Comparison of ENCODE assay signal across 20 cellular contexts in genomic region chr11:99781074-99781473, GRCh38.
DNase-seq lines count a peak whose midpoint lies in the region; ATAC-seq, FAIRE-seq and TF ChIP-seq lines count a peak whose summit lies in the region.
"Had no signal": no experiment of that assay in that cellular context is flagged by ENCODE, and none has a peak within 500 bp of the region (broad histone marks: within the 10 kb centered on the region; RNA-seq: fewer than 3 reads in every experiment).

No MANE protein-coding gene starts in this region.

- FAIRE-seq in HepG2 (lab: Jason Lieb, UNC) = no peak
- FAIRE-seq: A204.1, GM19239, K562, RCC 7860 had no signal

- intact Hi-C loops in HepG2 (cut with micrococcal nuclease; ENCODE audit: unreplicated experiment) (no loop called here), right lobe of liver (cut with DNase I) (no loop called here)
- intact Hi-C loops in CD8-positive, alpha-beta T cell (cut with DNase I, micrococcal nuclease) = no loop called here

- POLR2A ChIA-PET in HepG2 (lab: Yijun Ruan, JAX) = no interaction called here
- POLR2A ChIA-PET in CD8-positive, alpha-beta T cell (lab: Charles Lee) = no interaction called here

- no peak overlapping the region for H3K4me2 ChIP-seq in HepG2 (ENCODE audit: low read depth, low read length)

- no peak for TF ChIP-seq RAD21 in HepG2 (CRISPR knock-in tag; IDR thresholded peaks at IDR 0.05)

- TF ChIP-seq EP300 in HepG2 (IDR thresholded peaks at IDR 0.05; ENCODE audit: low read depth in 2 of 2, low read length in 2 of 2) = no peak
- TF ChIP-seq EP300 in HepG2 (CRISPR knock-in tag; IDR thresholded peaks at IDR 0.05; ENCODE audit: borderline replicate concordance) = no peak

- CTCF ChIA-PET in HepG2 (lab: Yijun Ruan, JAX; ENCODE audit: low intra/inter-chr PET ratio, low total read pairs) = no interaction called here
- CTCF ChIA-PET in CD8-positive, alpha-beta T cell (lab: Charles Lee) = no interaction called here

- H3K9me3 Mint-ChIP-seq in CD8-positive, alpha-beta T cell = peaks cover 10% of the 10 kb centered on the region
- peaks cover 12% of the 10 kb centered on the region for H3K9me3 Mint-ChIP-seq in activated T-helper 17 cell treated with anti-CD3 and anti-CD28 coated beads, Interleukin-2, amount 50 U/mL, for 72 hours

- no peak overlapping the region for H3K4me3 ChIP-seq in HepG2 (replicated peaks in 1 of 3; ENCODE audit: insufficient read depth in 1 of 3, low read depth in 2 of 3, low read length in 3 of 3)
- no peak overlapping the region for H3K4me3 ChIP-seq in right lobe of liver
- no peak overlapping the region for H3K4me3 ChIP-seq in NB4 (ENCODE audit: low read depth, low read length)
- H3K4me3 ChIP-seq in CD8-positive, alpha-beta T cell (ENCODE audit: low read depth, low read length) = no peak overlapping the region
- H3K4me3 ChIP-seq: K562 had no signal

- H3K27ac ChIP-seq in HepG2 (ENCODE audit: extremely low read length, insufficient read depth, low read length) (no peak overlapping the region), right lobe of liver (no peak overlapping the region)
- H3K27ac ChIP-seq in CD8-positive, alpha-beta T cell (ENCODE audit: low read depth, low read length) = no peak overlapping the region

- H3K9me3 ChIP-seq in HepG2 (ENCODE audit: low read length) (no peaks in the 10 kb centered on the region), right lobe of liver (no peaks in the 10 kb centered on the region)
- no peaks in the 10 kb centered on the region for H3K9me3 ChIP-seq in CD8-positive, alpha-beta T cell (ENCODE audit: low read length)

- TF ChIP-seq CTCF in HepG2 (CRISPR knock-in tag; IDR thresholded peaks at IDR 0.05) = no peak
- no peak for TF ChIP-seq CTCF in right lobe of liver (IDR thresholded peaks at IDR 0.05)
- no peak for TF ChIP-seq CTCF in NB4 (IDR thresholded peaks at IDR 0.05; ENCODE audit: low read depth, low read length)
- TF ChIP-seq CTCF in CD8-positive, alpha-beta T cell (IDR thresholded peaks at IDR 0.05) = no peak

- H3K36me3 ChIP-seq in HepG2 (replicated peaks in 1 of 2; ENCODE audit: control insufficient read depth in 1 of 2, insufficient read depth in 2 of 2, low read length in 2 of 2) (no peaks in the 10 kb centered on the region; a peak in 1 of 5 replicates), right lobe of liver (no peaks in the 10 kb centered on the region)
- no peaks in the 10 kb centered on the region for H3K36me3 ChIP-seq in CD8-positive, alpha-beta T cell (ENCODE audit: insufficient read depth, low read length)

- TF ChIP-seq POLR2A in HepG2 (IDR thresholded peaks at IDR 0.05; ENCODE audit: insufficient read depth in 1 of 2, low read depth in 2 of 2, low read length in 2 of 2) (no peak), right lobe of liver (IDR thresholded peaks at IDR 0.05) (no peak), NB4 (IDR thresholded peaks at IDR 0.05; ENCODE audit: extremely low read depth, insufficient read length) (no peak)

- no TSS peak for BruUV-seq in HepG2 (replicated peaks; lab: Mats Ljungman, UMichigan)

- H3K36me3 Mint-ChIP-seq in CD8-positive, alpha-beta T cell = no peaks in the 10 kb centered on the region
- no peaks in the 10 kb centered on the region for H3K36me3 Mint-ChIP-seq in activated T-helper 17 cell treated with anti-CD3 and anti-CD28 coated beads, Interleukin-2, amount 50 U/mL, for 72 hours (ENCODE audit: low read depth)

- H3K9ac ChIP-seq in HepG2 (ENCODE audit: insufficient read depth, low read depth, low read length) = no peak overlapping the region

- H3K4me1 Mint-ChIP-seq in CD8-positive, alpha-beta T cell (ENCODE audit: low read depth) = no peaks in the 10 kb centered on the region
- H3K4me1 Mint-ChIP-seq in activated T-helper 17 cell treated with anti-CD3 and anti-CD28 coated beads, Interleukin-2, amount 50 U/mL, for 72 hours = no peaks in the 10 kb centered on the region
- H3K4me1 Mint-ChIP-seq: T-helper 17 cell had no signal

- no peaks in the 10 kb centered on the region for H3K4me1 ChIP-seq in HepG2 (ENCODE audit: insufficient read depth, low read length)
- no peaks in the 10 kb centered on the region for H3K4me1 ChIP-seq in right lobe of liver
- no peaks in the 10 kb centered on the region for H3K4me1 ChIP-seq in CD8-positive, alpha-beta T cell (ENCODE audit: insufficient read depth, low read length)

- H3K79me2 ChIP-seq in HepG2 (ENCODE audit: insufficient read depth, low read length) = no peaks in the 10 kb centered on the region

- no peak for DNase-seq in HepG2 (ENCODE audit: low spot score)
- no peak for DNase-seq in right lobe of liver
- DNase-seq in NB4 (ENCODE audit: low read depth) = peak; percentile 49
- DNase-seq in amniotic epithelial cell (ENCODE audit: low read depth) = peak; percentile 45
- no peak for DNase-seq in CD8-positive, alpha-beta T cell
- DNase-seq: C1 segment of cervical spinal cord, H7, NCI-H1105 treated with DMSO at 0.1 percent for 48 hours, NCI-H187 treated with DMSO at 0.1 percent for 48 hours, NCI-H2171 treated with DMSO at 0.1 percent for 48 hours, NCI-H748 treated with DMSO at 0.1 percent for 48 hours, Right ventricle myocardium superior, T-helper 17 cell had no signal

- H3K27me3 ChIP-seq in HepG2 (ENCODE audit: control insufficient read depth in 1 of 2, insufficient read depth in 2 of 2, low read length in 2 of 2) = no peaks in the 10 kb centered on the region
- H3K27me3 ChIP-seq in right lobe of liver = no peaks in the 10 kb centered on the region
- no peaks in the 10 kb centered on the region for H3K27me3 ChIP-seq in CD8-positive, alpha-beta T cell (ENCODE audit: insufficient read depth, low read length)

- no peaks in the 10 kb centered on the region for H4K20me1 ChIP-seq in HepG2 (ENCODE audit: insufficient read depth, low read length)

- no peak overlapping the region for H3K4me3 Mint-ChIP-seq in CD8-positive, alpha-beta T cell
- no peak overlapping the region for H3K4me3 Mint-ChIP-seq in activated T-helper 17 cell treated with anti-CD3 and anti-CD28 coated beads, Interleukin-2, amount 50 U/mL, for 72 hours
- H3K4me3 Mint-ChIP-seq: T-helper 17 cell had no signal

- H2AFZ ChIP-seq in HepG2 (ENCODE audit: low read length) = no peak overlapping the region

- no peaks in the 10 kb centered on the region for H3K27me3 Mint-ChIP-seq in CD8-positive, alpha-beta T cell (ENCODE audit: low read depth)
- no peaks in the 10 kb centered on the region for H3K27me3 Mint-ChIP-seq in activated T-helper 17 cell treated with anti-CD3 and anti-CD28 coated beads, Interleukin-2, amount 50 U/mL, for 72 hours
- H3K27me3 Mint-ChIP-seq: T-helper 17 cell had no signal

- ATAC-seq in HepG2 (no peak), right lobe of liver (no peak), HG03520 (IDR thresholded peaks at IDR 0.05; ENCODE audit: unreplicated experiment) (no peak), HG02973 (IDR thresholded peaks at IDR 0.05; ENCODE audit: unreplicated experiment) (no peak)
- ATAC-seq in CD8-positive, alpha-beta T cell = no peak
- ATAC-seq in activated T-helper 17 cell treated with anti-CD3 and anti-CD28 coated beads, Interleukin-2, amount 50 U/mL, for 72 hours (replicated peaks) = no peak
- ATAC-seq: K562, T-helper 17 cell had no signal

- H3K27ac Mint-ChIP-seq in CD8-positive, alpha-beta T cell = no peak overlapping the region
- H3K27ac Mint-ChIP-seq in activated T-helper 17 cell treated with anti-CD3 and anti-CD28 coated beads, Interleukin-2, amount 50 U/mL, for 72 hours = no peak overlapping the region
- H3K27ac Mint-ChIP-seq: T-helper 17 cell had no signal

- in situ Hi-C loops in HepG2 (cut with HindIII; ENCODE audit: extremely low pct_ligation_motif_present, low pct_unique_long_range_greater_than_20kb) = no loop called here

TF ChIP-seq in HepG2, 621 proteins besides CTCF, POLR2A, EP300 and RAD21:
- TF ChIP-seq TSC22D2 (CRISPR knock-in tag; IDR thresholded peaks at IDR 0.05; ENCODE audit: borderline replicate concordance) (no peak), LBX2 (CRISPR knock-in tag; IDR thresholded peaks at IDR 0.05; ENCODE audit: borderline replicate concordance) (no peak), CEBPB (IDR thresholded peaks at IDR 0.05; ENCODE audit: borderline replicate concordance, low read depth, low read length) (peak; percentile 63; the same call in 1 of the 2 replicates), GPN1 (CRISPR knock-in tag; IDR thresholded peaks at IDR 0.05; ENCODE audit: borderline replicate concordance) (no peak)

Comparison
In these comparisons a context has a peak if more than half of its experiments do, and no peak if none do; other contexts are left out.
1. DNase-seq: peak in NB4 (single experiment) and amniotic epithelial cell (single experiment); none in HepG2 (single experiment), right lobe of liver (0 of 3) and CD8-positive, alpha-beta T cell (0 of 7).